In the genomic region with DNA sequence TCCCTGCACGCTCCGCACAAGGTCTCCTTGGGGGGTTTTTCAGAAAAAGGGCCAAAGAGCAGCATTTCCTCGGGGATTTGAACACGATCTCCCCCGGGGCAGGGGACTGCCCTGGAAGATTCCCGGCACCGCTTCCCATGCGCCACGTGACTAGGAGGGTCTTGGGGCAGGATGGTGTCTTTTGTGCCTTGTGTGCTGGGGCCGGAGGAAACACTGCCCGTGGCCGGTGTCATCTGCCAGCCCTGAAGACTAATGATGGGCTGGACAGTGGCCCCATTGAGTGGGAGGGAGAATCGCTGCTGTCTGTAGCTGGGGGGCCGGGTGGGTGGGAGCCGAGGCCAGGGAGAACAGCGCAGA, we compare ENCODE assay signal across 11 cellular contexts.
DNase-seq lines count a peak whose midpoint lies in the region; ATAC-seq and TF ChIP-seq lines count a peak whose summit lies in the region.
"Had no signal": no experiment of that assay in that cellular context is flagged by ENCODE, and none has a peak within 500 bp of the region (broad histone marks: within the 10 kb centered on the region; RNA-seq: fewer than 3 reads in every experiment).

No MANE protein-coding gene starts in this region.

- in situ Hi-C loops in transverse colon (cut with MboI; ENCODE audit: low pct_ligation_motif_present in 1 of 4, low pct_unique_long_range_greater_than_20kb in 1 of 4, low sequenced_read_pairs in 3 of 4): no loop called here

- H3K9me3 ChIP-seq in left ventricle myocardium inferior (replicated peaks) (no peaks in the 10 kb centered on the region), transverse colon (no peaks in the 10 kb centered on the region), ascending aorta (no peaks in the 10 kb centered on the region)
- H3K9me3 ChIP-seq: BE2C, MG63 had no signal

- DNase-seq in left ventricle myocardium inferior (no peak), Right ventricle myocardium inferior (ENCODE audit: missing footprints) (no peak), memory B cell (ENCODE audit: low spot score in 2 of 2) (no peak), transverse colon (no peak), ascending aorta (ENCODE audit: low spot score in 2 of 2) (no peak), GM20000 (ENCODE audit: low spot score) (no peak)
- DNase-seq in activated naive CD4-positive, alpha-beta T cell treated with anti-CD3 and anti-CD28 coated beads, Interleukin-2, amount 50 U/mL, for 72 hours (ENCODE audit: low spot score in 2 of 2): no peak
- DNase-seq: BE2C, MG63, NCI-H446 had no signal

- H3K27ac ChIP-seq in left ventricle myocardium inferior (replicated peaks) (peak overlapping the region; percentile 86), transverse colon (peak overlapping the region; percentile 91 to 96 (median 94)), ascending aorta (no peak overlapping the region)

- intact Hi-C loops in left ventricle myocardium inferior (cut with micrococcal nuclease): no loop called here
- intact Hi-C loops in Right ventricle myocardium inferior (cut with DNase I): no loop called here
- intact Hi-C loops in transverse colon (cut with DNase I; ENCODE audit: low total_unique reads): no loop called here
- intact Hi-C loops in ascending aorta (cut with DNase I): no loop called here

- peaks cover 64 to 75% of the 10 kb centered on the region in 2 donors for H3K36me3 Mint-ChIP-seq in activated naive CD4-positive, alpha-beta T cell treated with anti-CD3 and anti-CD28 coated beads, Interleukin-2, amount 50 U/mL, for 72 hours
- peaks cover 5% of the 10 kb centered on the region for H3K36me3 Mint-ChIP-seq in memory B cell

- no peak for TF ChIP-seq EP300 in transverse colon (IDR thresholded peaks at IDR 0.05; ENCODE audit: low read depth)

- WGBS in transverse colon (ENCODE audit: low coverage in 1 of 2), 2 donors: 72 to 93% methylated on average over 3 to 15 of the region's 16 CpGs

- H3K27ac Mint-ChIP-seq in activated naive CD4-positive, alpha-beta T cell treated with anti-CD3 and anti-CD28 coated beads, Interleukin-2, amount 50 U/mL, for 72 hours: peak overlapping the region; percentile 95 to 96
- H3K27ac Mint-ChIP-seq in memory B cell: peak overlapping the region; percentile 98

- peaks cover 53% of the 10 kb centered on the region for H3K4me1 Mint-ChIP-seq in memory B cell

- TF ChIP-seq POLR2A in transverse colon (IDR thresholded peaks at IDR 0.05): no peak

- no peaks in the 10 kb centered on the region for H3K27me3 Mint-ChIP-seq in memory B cell

- no peaks in the 10 kb centered on the region for H3K27me3 ChIP-seq in left ventricle myocardium inferior (ENCODE audit: low read depth)
- no peaks in the 10 kb centered on the region for H3K27me3 ChIP-seq in transverse colon
- no peaks in the 10 kb centered on the region for H3K27me3 ChIP-seq in ascending aorta
- H3K27me3 ChIP-seq: BE2C, MG63 had no signal

- no peak for TF ChIP-seq CTCF in left ventricle myocardium inferior (IDR thresholded peaks at IDR 0.05; ENCODE audit: borderline replicate concordance)
- TF ChIP-seq CTCF in transverse colon (IDR thresholded peaks at IDR 0.05): no peak
- TF ChIP-seq CTCF in ascending aorta (IDR thresholded peaks at IDR 0.05): no peak
- TF ChIP-seq CTCF in GM20000 (IDR thresholded peaks at IDR 0.05; ENCODE audit: extremely low read depth, missing control alignments): no peak

- ATAC-seq in Right ventricle myocardium inferior (no peak), memory B cell (ENCODE audit: low read depth) (no peak), HG02588 (IDR thresholded peaks at IDR 0.05; ENCODE audit: unreplicated experiment) (no peak)
- no peak for ATAC-seq in activated naive CD4-positive, alpha-beta T cell treated with anti-CD3 and anti-CD28 coated beads, Interleukin-2, amount 50 U/mL, for 72 hours

- no peaks in the 10 kb centered on the region for H3K9me3 Mint-ChIP-seq in activated naive CD4-positive, alpha-beta T cell treated with anti-CD3 and anti-CD28 coated beads, Interleukin-2, amount 50 U/mL, for 72 hours
- H3K9me3 Mint-ChIP-seq in memory B cell: no peaks in the 10 kb centered on the region

- no peaks in the 10 kb centered on the region for H3K36me3 ChIP-seq in left ventricle myocardium inferior
- H3K36me3 ChIP-seq in transverse colon: no peaks in the 10 kb centered on the region
- no peaks in the 10 kb centered on the region for H3K36me3 ChIP-seq in ascending aorta

- H3K4me1 ChIP-seq in left ventricle myocardium inferior (peaks cover 97% of the 10 kb centered on the region), transverse colon (peaks cover 39 to 84% (median 56%) of the 10 kb centered on the region in 4 donors), ascending aorta (peaks cover 11 to 12% of the 10 kb centered on the region in 2 donors)

- no peak overlapping the region for H3K4me3 ChIP-seq in left ventricle myocardium inferior
- peak overlapping the region in 1 of 4 donors; percentile 4 for H3K4me3 ChIP-seq in transverse colon
- H3K4me3 ChIP-seq in ascending aorta: no peak overlapping the region
- H3K4me3 ChIP-seq: MG63 had no signal

- H3K4me3 Mint-ChIP-seq in memory B cell: peak overlapping the region; percentile 99

Comparison
In these comparisons a context has a peak if more than half of its experiments do, and no peak if none do; other contexts are left out.
1. H3K27ac ChIP-seq: peak in left ventricle myocardium inferior (single experiment) and transverse colon (4 of 4); none in ascending aorta (0 of 2).